In genomic region chr7:131897790-131898165, GRCh38 we compare ENCODE assay signal across 17 cellular contexts.
DNase-seq lines count a peak whose midpoint lies in the region; ATAC-seq and TF ChIP-seq lines count a peak whose summit lies in the region.
"Had no signal": no experiment of that assay in that cellular context is flagged by ENCODE, and none has a peak within 500 bp of the region (broad histone marks: within the 10 kb centered on the region; RNA-seq: fewer than 3 reads in every experiment).

No MANE protein-coding gene starts in this region.

- H3K9me3 Mint-ChIP-seq in endodermal cell (no peaks in the 10 kb centered on the region), osteocyte (ENCODE audit: unreplicated experiment) (peaks cover 4% of the 10 kb centered on the region)

- H3K36me3 ChIP-seq in HCT116 (ENCODE audit: control insufficient read depth in 1 of 2, insufficient read depth in 2 of 2, low read length in 2 of 2) (no peaks in the 10 kb centered on the region), endodermal cell (ENCODE audit: control insufficient read depth, insufficient read depth, low read length) (no peaks in the 10 kb centered on the region), upper lobe of left lung (no peaks in the 10 kb centered on the region)
- H3K36me3 ChIP-seq: MG63 had no signal

- 0 out of 2 replicates have a peak overlapping the region, but pooled peaks have one; percentile 40 for H3K4me2 ChIP-seq in HCT116 (ENCODE audit: low read length)

- H3K4me1 ChIP-seq in HCT116 (ENCODE audit: control insufficient read depth in 1 of 2, insufficient read depth in 2 of 2, low read length in 2 of 2) (peaks cover 0 to 43% of the 10 kb centered on the region in 2 experiments; a peak in 3 of 4 replicates), endodermal cell (ENCODE audit: control insufficient read depth, insufficient read depth, low read length) (peaks cover 19% of the 10 kb centered on the region), upper lobe of left lung (no peaks in the 10 kb centered on the region)

- no peak overlapping the region for H2AFZ ChIP-seq in HCT116 (ENCODE audit: low read depth, low read length, poor library complexity, severe bottlenecking)

- intact Hi-C loops in HCT116 (cut with micrococcal nuclease): no loop called here

- RAD21 ChIA-PET in HCT116 (lab: Charles Lee; ENCODE audit: low non-redundant PET in 1 of 2, low total read pairs in 2 of 2, uncharacterized antibody in 2 of 2, unreplicated experiment in 2 of 2): no interaction called here

- CTCF ChIA-PET in HCT116 (lab: Charles Lee): no interaction called here

- peak overlapping the region; percentile 91 for H3K27ac Mint-ChIP-seq in endodermal cell
- H3K27ac Mint-ChIP-seq in osteocyte (ENCODE audit: unreplicated experiment): peak overlapping the region; percentile 93
- H3K27ac Mint-ChIP-seq: IgD-negative memory B cell had no signal

- TF ChIP-seq CTCF in HCT116 (IDR thresholded peaks at IDR 0.05 in 2 of 3, conservative IDR thresholded peaks at IDR 0.05 in 1 of 3; ENCODE audit: borderline replicate concordance in 1 of 3, insufficient read depth in 1 of 3, low read depth in 2 of 3, low read length in 2 of 3): no peak
- TF ChIP-seq CTCF in endodermal cell (conservative IDR thresholded peaks at IDR 0.05): no peak
- TF ChIP-seq CTCF in osteocyte (IDR thresholded peaks at IDR 0.05): no peak
- TF ChIP-seq CTCF in upper lobe of left lung (IDR thresholded peaks at IDR 0.05): no peak

- POLR2A ChIA-PET in HCT116 (lab: Charles Lee): no interaction called here

- no peaks in the 10 kb centered on the region for H3K27me3 Mint-ChIP-seq in endodermal cell (ENCODE audit: insufficient read depth)
- H3K27me3 Mint-ChIP-seq in osteocyte (ENCODE audit: unreplicated experiment): no peaks in the 10 kb centered on the region

- peaks cover 4% of the 10 kb centered on the region for H3K36me3 Mint-ChIP-seq in endodermal cell (ENCODE audit: low read depth)
- no peaks in the 10 kb centered on the region for H3K36me3 Mint-ChIP-seq in osteocyte (ENCODE audit: unreplicated experiment)

- no peak overlapping the region for H3K27ac ChIP-seq in HCT116 (ENCODE audit: low read depth, low read length)
- peak overlapping the region; percentile 65 for H3K27ac ChIP-seq in endodermal cell (ENCODE audit: low read depth, low read length)
- H3K27ac ChIP-seq in upper lobe of left lung: no peak overlapping the region
- H3K27ac ChIP-seq: HL-60 had no signal

- TF ChIP-seq POLR2A in HCT116 (IDR thresholded peaks at IDR 0.05; ENCODE audit: borderline replicate concordance, extremely low read depth, insufficient read depth, insufficient read length) (no peak), upper lobe of left lung (IDR thresholded peaks at IDR 0.05) (no peak)

- H3K4me3 Mint-ChIP-seq in endodermal cell: peak overlapping the region; percentile 36
- no peak overlapping the region for H3K4me3 Mint-ChIP-seq in osteocyte (ENCODE audit: unreplicated experiment)
- H3K4me3 Mint-ChIP-seq: IgD-negative memory B cell had no signal

- ATAC-seq in HCT116: no peak
- no peak for ATAC-seq in upper lobe of left lung (ENCODE audit: low FRiP score in 2 of 2)
- ATAC-seq: PC-3 had no signal

- H3K4me1 Mint-ChIP-seq in endodermal cell: peaks cover 42% of the 10 kb centered on the region
- peaks cover 63% of the 10 kb centered on the region for H3K4me1 Mint-ChIP-seq in osteocyte (ENCODE audit: unreplicated experiment)
- H3K4me1 Mint-ChIP-seq: IgD-negative memory B cell had no signal

- H3K4me3 ChIP-seq in HCT116 (replicated peaks in 1 of 2; ENCODE audit: low read depth in 1 of 2, low read length in 2 of 2) (no peak overlapping the region), endodermal cell (ENCODE audit: low read length) (no peak overlapping the region), upper lobe of left lung (no peak overlapping the region)
- H3K4me3 ChIP-seq: MG63 had no signal

- no TSS peak for BruUV-seq in HCT116 (replicated peaks; lab: Mats Ljungman, UMichigan)

- WGBS in endodermal cell (ENCODE audit: insufficient coverage in 1 of 2, insufficient read length in 1 of 2), 2 experiments: 79 to 89% methylated on average over 2 of the region's 2 CpGs
- 50 to 60% methylated on average over 2 of the region's 2 CpGs for WGBS in upper lobe of left lung, 2 donors

- H4K20me1 ChIP-seq in HCT116 (ENCODE audit: insufficient read depth): no peaks in the 10 kb centered on the region

- H3K9me3 ChIP-seq in HCT116 (ENCODE audit: control insufficient read depth in 1 of 2, insufficient read depth in 1 of 2, low read depth in 1 of 2, low read length in 2 of 2) (no peaks in the 10 kb centered on the region), endodermal cell (ENCODE audit: control insufficient read depth, low read length) (no peaks in the 10 kb centered on the region), upper lobe of left lung (peaks cover 0 to 1% (median 0%) of the 10 kb centered on the region in 4 donors)
- H3K9me3 ChIP-seq: MG63 had no signal

- no peak for TF ChIP-seq RAD21 in HCT116 (IDR thresholded peaks at IDR 0.05; ENCODE audit: low read depth)

- TF ChIP-seq EP300 in upper lobe of left lung (IDR thresholded peaks at IDR 0.05): no peak

- no peaks in the 10 kb centered on the region for H3K79me2 ChIP-seq in HCT116 (ENCODE audit: insufficient read depth, low read length)

- H3K9ac ChIP-seq in HCT116 (ENCODE audit: low read length): no peak overlapping the region
- H3K9ac ChIP-seq in endodermal cell (ENCODE audit: extremely low read depth, low read length, poor library complexity, severe bottlenecking): no peak overlapping the region

- DNase-seq in HCT116 (ENCODE audit: low read depth, low spot score) (no peak), SK-N-DZ (ENCODE audit: low spot score) (peak; percentile 95), endodermal cell (no peak), osteocyte (ENCODE audit: extremely low spot score, unreplicated experiment) (peak; percentile 64), NCI-H510A treated with DMSO at 0.1 percent for 48 hours (lab: John Stamatoyannopoulos, UW) (no peak), upper lobe of left lung (no peak), NCI-H2029 (lab: John Stamatoyannopoulos, UW) (no peak)
- DNase-seq: ACHN, NCI-H1092, NCI-H1436 treated with DMSO at 0.1 percent for 48 hours, RPMI8226, SIG-M5, SW 1271 had no signal

- no peaks in the 10 kb centered on the region for H3K27me3 ChIP-seq in HCT116 (ENCODE audit: insufficient read depth, low read length)
- no peaks in the 10 kb centered on the region for H3K27me3 ChIP-seq in endodermal cell (ENCODE audit: control insufficient read depth, insufficient read depth, low read length, poor library complexity, severe bottlenecking)
- no peaks in the 10 kb centered on the region for H3K27me3 ChIP-seq in upper lobe of left lung
- H3K27me3 ChIP-seq: MG63 had no signal

- H3K9me2 ChIP-seq in HCT116 (ENCODE audit: insufficient read depth): no peaks in the 10 kb centered on the region

TF ChIP-seq in HCT116, 20 proteins besides CTCF, POLR2A, EP300 and RAD21 (continues in another document):
- no peak for TF ChIP-seq MAX (IDR thresholded peaks at IDR 0.05)
- TF ChIP-seq JUND (IDR thresholded peaks at IDR 0.05): no peak
- no peak for TF ChIP-seq YY1 (IDR thresholded peaks at IDR 0.05; ENCODE audit: extremely low read depth, insufficient replicate concordance, low read depth, low read length)
- TF ChIP-seq SP1 (IDR thresholded peaks at IDR 0.05; ENCODE audit: low read depth): no peak
- no peak for TF ChIP-seq POLR2AphosphoS5 (IDR thresholded peaks at IDR 0.05; ENCODE audit: low read depth, low read length)
- no peak for TF ChIP-seq CBX3 (IDR thresholded peaks at IDR 0.05; ENCODE audit: low read depth)
- no peak for TF ChIP-seq ATF3 (IDR thresholded peaks at IDR 0.05)
- TF ChIP-seq ZFX (IDR thresholded peaks at IDR 0.05): no peak
- no peak for TF ChIP-seq REST (IDR thresholded peaks at IDR 0.05; ENCODE audit: low read depth)
- TF ChIP-seq ELF1 (IDR thresholded peaks at IDR 0.05; ENCODE audit: borderline replicate concordance, low read depth): no peak
- TF ChIP-seq SRF (IDR thresholded peaks at IDR 0.05; ENCODE audit: low read depth): no peak
- TF ChIP-seq SIN3A (IDR thresholded peaks at IDR 0.05; ENCODE audit: low read depth): no peak

Comparison
In these comparisons a context has a peak if more than half of its experiments do, and no peak if none do; other contexts are left out.
1. DNase-seq: peak in SK-N-DZ (single experiment) and osteocyte (single experiment); none in HCT116 (single experiment), endodermal cell (single experiment), NCI-H510A treated with DMSO at 0.1 percent for 48 hours (single experiment), upper lobe of left lung (0 of 2) and NCI-H2029 (single experiment).